In genomic region chr5:168486136-168486879, GRCh38 we compare ENCODE assay signal across 8 cellular contexts. TPM values are rescaled to one million over a fixed set of nuclear protein-coding genes. Genes with fewer than 3 reads are reported as not detected.
DNase-seq lines count a peak whose midpoint lies in the region; ATAC-seq and TF ChIP-seq lines count a peak whose summit lies in the region.

TSS of gene RARS1 (plus strand) at chr5:168486471. CDS start at chr5:168486499, 28 bp downstream.

- no peaks in the 10 kb centered on the region for H3K9me3 ChIP-seq in breast epithelium
- H3K9me3 ChIP-seq in iPS-18c (ENCODE audit: control insufficient read depth, insufficient read depth, low read length) = no peaks in the 10 kb centered on the region
- no peaks in the 10 kb centered on the region for H3K9me3 ChIP-seq in skeletal muscle tissue (ENCODE audit: control insufficient read depth in 3 of 3, low read length in 3 of 3)

- TF ChIP-seq POLR2A in breast epithelium (IDR thresholded peaks at IDR 0.05) = peak; percentile 78

- ATAC-seq in GM18870 (IDR thresholded peaks at IDR 0.05; ENCODE audit: unreplicated experiment) (peak; percentile 81), HG03135 (IDR thresholded peaks at IDR 0.05; ENCODE audit: unreplicated experiment) (peak; percentile 63)

- peak within 1 kb of the TSS; percentile 75 for H3K27ac ChIP-seq in VCaP
- peak within 1 kb of the TSS; percentile 80 for H3K27ac ChIP-seq in breast epithelium
- peak within 1 kb of the TSS; percentile 33 for H3K27ac ChIP-seq in skeletal muscle tissue (ENCODE audit: low read depth, low read length)

- intact Hi-C loops in breast epithelium (cut with DNase I; ENCODE audit: low total_unique reads) = no loop called here

- DNase-seq in AG08395 (ENCODE audit: low spot score) = peak; percentile 97
- DNase-seq in NCI-H2196 (lab: John Stamatoyannopoulos, UW; ENCODE audit: unreplicated experiment) = peak; percentile 95
- peak; percentile 83 to 91 for DNase-seq in breast epithelium (ENCODE audit: low spot score in 2 of 2)

- no peaks in the 10 kb centered on the region for H3K36me3 ChIP-seq in breast epithelium
- H3K36me3 ChIP-seq in skeletal muscle tissue (ENCODE audit: control insufficient read depth in 3 of 3, insufficient read depth in 3 of 3, low read length in 3 of 3) = peaks cover 14 to 30% (median 24%) of the 10 kb centered on the region in 3 donors

- TF ChIP-seq CTCF in VCaP (conservative IDR thresholded peaks at IDR 0.05) (peak; percentile 90), breast epithelium (IDR thresholded peaks at IDR 0.05) (peak; percentile 87 to 98 (median 97))

- H3K9ac ChIP-seq in skeletal muscle tissue (ENCODE audit: low read depth in 1 of 3, low read length in 3 of 3) = peak within 1 kb of the TSS; percentile 85 to 94 (median 92)

- H3K4me1 ChIP-seq in breast epithelium = no peaks in the 10 kb centered on the region
- H3K4me1 ChIP-seq in skeletal muscle tissue (ENCODE audit: control insufficient read depth in 3 of 3, insufficient read depth in 3 of 3, low read length in 3 of 3) = peaks cover 5 to 12% (median 7%) of the 10 kb centered on the region in 3 donors

- no peaks in the 10 kb centered on the region for H3K27me3 ChIP-seq in breast epithelium
- H3K27me3 ChIP-seq in skeletal muscle tissue (ENCODE audit: control insufficient read depth in 3 of 3, insufficient read depth in 3 of 3, low read length in 3 of 3) = no peaks in the 10 kb centered on the region

- H3K4me3 ChIP-seq in breast epithelium (peak within 1 kb of the TSS; percentile 82 to 93 (median 92)), iPS-18c (ENCODE audit: insufficient read depth, low read depth, low read length) (peak within 1 kb of the TSS; percentile 99), skeletal muscle tissue (ENCODE audit: low read length in 3 of 3) (peak within 1 kb of the TSS; percentile 99 to 100 (median 100))

RNA-seq across cellular contexts. Expression of gene RARS1, which starts in this region (rescaled TPM):
- total RNA-seq in breast epithelium (100 to 1,000 TPM in 1 of 3 donors, 10 to 100 TPM in 2; 67.7 to 106 (median 96.4) TPM), skeletal muscle tissue (124 TPM)

Comparison
In these comparisons a context has a peak if more than half of its experiments do, and no peak if none do; other contexts are left out.
1. Peak in every context shown above with its lines: DNase-seq, ATAC-seq, H3K4me3 ChIP-seq and H3K27ac ChIP-seq.